14 cellular contexts compared by ENCODE assay signal in the genomic region with DNA sequence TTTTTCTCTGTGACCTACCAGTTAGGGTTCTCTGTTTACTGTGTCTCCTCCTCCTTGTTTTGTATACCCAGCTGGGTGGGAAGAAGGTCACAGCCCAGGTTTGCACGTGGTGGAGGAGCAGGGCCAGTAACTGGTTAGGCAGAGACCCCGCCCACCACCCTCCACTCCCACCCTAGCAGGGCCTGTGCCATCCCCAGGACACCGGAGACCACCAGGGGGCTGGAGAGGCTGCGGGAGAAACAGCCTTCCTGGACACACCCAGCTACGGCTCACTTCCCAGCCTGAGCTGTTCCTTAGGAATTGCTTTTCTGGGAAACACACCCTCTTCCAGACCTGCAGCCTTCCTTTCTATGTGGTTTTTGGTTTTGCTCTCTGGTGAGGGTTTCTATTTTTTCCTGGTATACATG. TPM values are rescaled to one million over a fixed set of nuclear protein-coding genes. Genes with fewer than 3 reads are reported as not detected.
A peak's percentile ranks its signal among the peaks of the same experiment; 100 is the strongest.
DNase-seq lines count a peak whose midpoint lies in the region; ATAC-seq and TF ChIP-seq lines count a peak whose summit lies in the region.
"Had no signal": no experiment of that assay in that cellular context is flagged by ENCODE, and none has a peak within 500 bp of the region (broad histone marks: within the 10 kb centered on the region; RNA-seq: fewer than 3 reads in every experiment).

No MANE protein-coding gene starts in this region.

- CTCF ChIA-PET in mammary epithelial cell (lab: Charles Lee; ENCODE audit: low non-redundant PET): interaction anchor here (0.5 to 0.8 kb wide), 5 partner anchors 19 to 80 kb away, joined by 4 to 10 read pairs (median 5); a partner anchor contains a TSS
- CTCF ChIA-PET in CD4-positive, alpha-beta memory T cell (lab: Charles Lee; ENCODE audit: partially characterized antibody): no interaction called here

- H3K4me1 Mint-ChIP-seq in CD4-positive, alpha-beta memory T cell: no peaks in the 10 kb centered on the region
- H3K4me1 Mint-ChIP-seq: stimulated activated effector memory CD8-positive, alpha-beta T cell treated with anti-CD3 and anti-CD28 coated beads, Interleukin-12 subunit alpha, Interleukin-12 subunit beta, amount 100 ng/mL, for 72 hours had no signal

- H3K4me1 ChIP-seq in heart left ventricle (peaks cover 0 to 8% (median 0%) of the 10 kb centered on the region in 12 donors), right atrium auricular region (peaks cover 0 to 3% of the 10 kb centered on the region in 2 donors), mammary epithelial cell (ENCODE audit: insufficient read depth, low read length) (peaks cover 31% of the 10 kb centered on the region)
- no peaks in the 10 kb centered on the region for H3K4me1 ChIP-seq in CD4-positive, alpha-beta memory T cell (ENCODE audit: insufficient read depth, low read length)
- H3K4me1 ChIP-seq: pancreas had no signal

- H3K9me3 ChIP-seq in heart left ventricle: peaks cover 0 to 13% (median 0%) of the 10 kb centered on the region in 12 donors
- peaks cover 0 to 11% of the 10 kb centered on the region in 2 donors for H3K9me3 ChIP-seq in right atrium auricular region
- H3K9me3 ChIP-seq in mammary epithelial cell (replicated peaks; ENCODE audit: insufficient read depth, low read length): no peaks in the 10 kb centered on the region
- no peaks in the 10 kb centered on the region for H3K9me3 ChIP-seq in CD4-positive, alpha-beta memory T cell (ENCODE audit: control insufficient read depth in 1 of 2, low read length in 2 of 2)
- H3K9me3 ChIP-seq: pancreas had no signal

- ATAC-seq in heart left ventricle (peak; percentile 32 to 72 (median 55)), GM21381 (IDR thresholded peaks at IDR 0.05; ENCODE audit: unreplicated experiment) (no peak)
- ATAC-seq: activated T-cell treated with anti-CD3 and anti-CD28 coated beads, Interleukin-2, amount 50 U/mL, for 4 hours; stimulated activated effector memory CD8-positive, alpha-beta T cell treated with anti-CD3 and anti-CD28 coated beads, Interleukin-12 subunit alpha, Interleukin-12 subunit beta, amount 100 ng/mL, for 72 hours had no signal

- TF ChIP-seq POLR2A in heart left ventricle (IDR thresholded peaks at IDR 0.05): no peak

- peak overlapping the region in 3 of 12 donors; percentile 34 to 63 (median 43) for H3K27ac ChIP-seq in heart left ventricle
- H3K27ac ChIP-seq in right atrium auricular region: no peak overlapping the region
- H3K27ac ChIP-seq in mammary epithelial cell (ENCODE audit: insufficient read depth, low read depth, low read length): peak overlapping the region; percentile 71
- H3K27ac ChIP-seq in CD4-positive, alpha-beta memory T cell (ENCODE audit: low read depth, low read length): no peak overlapping the region
- H3K27ac ChIP-seq: C4-2B, pancreas, SK-N-MC had no signal

- H3K79me2 ChIP-seq in mammary epithelial cell (ENCODE audit: insufficient read depth, low read length): peaks cover 28% of the 10 kb centered on the region

- intact Hi-C loops in heart left ventricle (cut with DNase I) (no loop called here), mammary epithelial cell (cut with micrococcal nuclease) (loop anchor here (1.0 to 2.0 kb wide), 3 partner anchors 21 to 125 kb away; no protein-coding TSS in a partner anchor)
- intact Hi-C loops in CD4-positive, alpha-beta memory T cell (cut with micrococcal nuclease): no loop called here

- no peak overlapping the region for H3K27ac Mint-ChIP-seq in CD4-positive, alpha-beta memory T cell
- H3K27ac Mint-ChIP-seq: stimulated activated effector memory CD8-positive, alpha-beta T cell treated with anti-CD3 and anti-CD28 coated beads, Interleukin-12 subunit alpha, Interleukin-12 subunit beta, amount 100 ng/mL, for 72 hours had no signal

- dilution Hi-C loops in mammary epithelial cell (cut with HindIII; ENCODE audit: low sequenced_read_pairs): loop anchor here (5.0 kb wide), 1 partner anchor 57 kb away; no protein-coding TSS in a partner anchor

- H3K4me3 Mint-ChIP-seq in CD4-positive, alpha-beta memory T cell: no peak overlapping the region
- H3K4me3 Mint-ChIP-seq: activated T-cell treated with anti-CD3 and anti-CD28 coated beads, Interleukin-2, amount 50 U/mL, for 4 hours; stimulated activated effector memory CD8-positive, alpha-beta T cell treated with anti-CD3 and anti-CD28 coated beads, Interleukin-12 subunit alpha, Interleukin-12 subunit beta, amount 100 ng/mL, for 72 hours had no signal

- no peaks in the 10 kb centered on the region for H3K36me3 ChIP-seq in heart left ventricle
- H3K36me3 ChIP-seq in right atrium auricular region: no peaks in the 10 kb centered on the region
- peaks cover 4% of the 10 kb centered on the region for H3K36me3 ChIP-seq in mammary epithelial cell (ENCODE audit: insufficient read depth, low read length)
- H3K36me3 ChIP-seq in CD4-positive, alpha-beta memory T cell (ENCODE audit: insufficient read depth, low read length): no peaks in the 10 kb centered on the region
- H3K36me3 ChIP-seq: pancreas had no signal

- H3K4me3 ChIP-seq in heart left ventricle: no peak overlapping the region
- no peak overlapping the region for H3K4me3 ChIP-seq in right atrium auricular region
- H3K4me3 ChIP-seq in mammary epithelial cell (replicated peaks in 1 of 3; ENCODE audit: insufficient read depth in 1 of 3, low read depth in 2 of 3, low read length in 3 of 3): no peak overlapping the region
- H3K4me3 ChIP-seq in CD4-positive, alpha-beta memory T cell (ENCODE audit: low read length in 2 of 2): no peak overlapping the region
- H3K4me3 ChIP-seq: pancreas, SK-N-MC had no signal

- H2AFZ ChIP-seq in mammary epithelial cell (ENCODE audit: low read depth, low read length): peak overlapping the region; percentile 11

- 10 to 35% (median 31%) methylated on average over 4 to 5 of the region's 5 CpGs for WGBS in heart left ventricle, 4 donors
- 0% methylated on average over 3 of the region's 5 CpGs for WGBS in mammary epithelial cell (ENCODE audit: low coverage, missing lambda C conversion rate)

- H3K36me3 Mint-ChIP-seq in CD4-positive, alpha-beta memory T cell: no peaks in the 10 kb centered on the region
- H3K36me3 Mint-ChIP-seq: stimulated activated effector memory CD8-positive, alpha-beta T cell treated with anti-CD3 and anti-CD28 coated beads, Interleukin-12 subunit alpha, Interleukin-12 subunit beta, amount 100 ng/mL, for 72 hours had no signal

- POLR2A ChIA-PET in CD4-positive, alpha-beta memory T cell (lab: Charles Lee; ENCODE audit: partially characterized antibody): no interaction called here

- H3K4me2 ChIP-seq in mammary epithelial cell (ENCODE audit: insufficient read depth, low read depth, low read length): peak overlapping the region; percentile 48

- in situ Hi-C loops in mammary epithelial cell (cut with MboI; ENCODE audit: low sequenced_read_pairs in 2 of 2): no loop called here

- H3K27me3 Mint-ChIP-seq in CD4-positive, alpha-beta memory T cell: peaks cover 5 to 10% of the 10 kb centered on the region in 2 donors

- BruUV-seq in mammary epithelial cell (replicated peaks; lab: Mats Ljungman, UMichigan): no TSS peak

- TF ChIP-seq CTCF in heart left ventricle (IDR thresholded peaks at IDR 0.05) (peak in 5 of 12 donors; percentile 12 to 24 (median 14)), right atrium auricular region (IDR thresholded peaks at IDR 0.05) (no peak), mammary epithelial cell (conservative IDR thresholded peaks at IDR 0.05 in 1 of 2, IDR thresholded peaks at IDR 0.05 in 1 of 2; ENCODE audit: extremely low read depth in 1 of 2, insufficient read depth in 1 of 2, low read depth in 1 of 2, low read length in 2 of 2) (peak; percentile 29 to 50)

- DNase-seq in heart left ventricle (peak in 4 of 5 donors; percentile 30 to 42 (median 39)), right atrium auricular region (ENCODE audit: low spot score) (no peak), mammary epithelial cell (peak; percentile 54), kidney tubule cell (ENCODE audit: low spot score) (peak; percentile 74), Ammon's horn (ENCODE audit: low spot score) (no peak)
- DNase-seq in CD4-positive, alpha-beta memory T cell: no peak
- DNase-seq in activated CD4-positive, alpha-beta T cell treated with anti-CD3 and anti-CD28 coated beads, Interleukin-2, amount 50 U/mL, for 4 hours: no peak
- DNase-seq: activated T-cell treated with anti-CD3 and anti-CD28 coated beads, Interleukin-2, amount 50 U/mL, for 4 hours; erythroblast; pancreas had no signal

- H3K9me3 Mint-ChIP-seq in CD4-positive, alpha-beta memory T cell: peaks cover 0 to 7% (median 4%) of the 10 kb centered on the region in 8 donors
- H3K9me3 Mint-ChIP-seq: activated T-cell treated with anti-CD3 and anti-CD28 coated beads, Interleukin-2, amount 50 U/mL, for 4 hours; stimulated activated effector memory CD8-positive, alpha-beta T cell treated with anti-CD3 and anti-CD28 coated beads, Interleukin-12 subunit alpha, Interleukin-12 subunit beta, amount 100 ng/mL, for 72 hours had no signal

- no peaks in the 10 kb centered on the region for H4K20me1 ChIP-seq in mammary epithelial cell (ENCODE audit: insufficient read depth, low read length)

- H3K9ac ChIP-seq in mammary epithelial cell (ENCODE audit: insufficient read depth, low read length): no peak overlapping the region

- H3K27me3 ChIP-seq in heart left ventricle (peaks cover 0 to 6% (median 0%) of the 10 kb centered on the region in 9 donors), right atrium auricular region (no peaks in the 10 kb centered on the region), mammary epithelial cell (ENCODE audit: insufficient read depth, low read length) (no peaks in the 10 kb centered on the region)
- no peaks in the 10 kb centered on the region for H3K27me3 ChIP-seq in CD4-positive, alpha-beta memory T cell (ENCODE audit: insufficient read depth, low read length)
- H3K27me3 ChIP-seq: pancreas had no signal

RNA-seq across cellular contexts. Expression of a gene that starts 21.1 kb away (rescaled TPM):
- total RNA-seq in heart left ventricle: 1 to 10 TPM in 5 of 9 donors, under 1 TPM in 4; 0.14 to 3.3 (median 1.0) TPM
- polyA plus RNA-seq in heart left ventricle: under 1 TPM; 0.27 to 0.49 TPM
- total RNA-seq in right atrium auricular region: 1 to 10 TPM; 1.7 to 2.9 TPM
- 10 to 100 TPM in 1 of 2 donors, 1 to 10 TPM in 1; 7.5 to 21.1 TPM for total RNA-seq in mammary epithelial cell
- polyA plus RNA-seq in mammary epithelial cell: 18.1 TPM
- 37.4 TPM for polyA minus RNA-seq in mammary epithelial cell
- not detected for total RNA-seq in CD4-positive, alpha-beta memory T cell
- not detected for polyA plus RNA-seq in CD4-positive, alpha-beta memory T cell
- total RNA-seq: activated T-cell treated with anti-CD3 and anti-CD28 coated beads, Interleukin-2, amount 50 U/mL, for 4 hours had no signal

RNA-seq across cellular contexts. Expression of a gene that starts 30.3 kb away (rescaled TPM):
- 1 to 10 TPM in 2 of 9 donors, not detected in 7; 1.4 to 1.7 TPM for total RNA-seq in heart left ventricle
- under 1 TPM; 0.08 to 0.23 TPM for polyA plus RNA-seq in heart left ventricle
- 10 to 100 TPM in 1 of 2 donors, under 1 TPM in 1; 0.39 to 20.0 TPM for total RNA-seq in right atrium auricular region
- total RNA-seq in mammary epithelial cell: 1 to 10 TPM in 1 of 2 donors, under 1 TPM in 1; 0.17 to 4.8 TPM
- polyA plus RNA-seq in mammary epithelial cell: 3.7 TPM
- 6.9 TPM for polyA minus RNA-seq in mammary epithelial cell
- total RNA-seq in CD4-positive, alpha-beta memory T cell: not detected
- not detected for polyA plus RNA-seq in CD4-positive, alpha-beta memory T cell
- total RNA-seq: activated T-cell treated with anti-CD3 and anti-CD28 coated beads, Interleukin-2, amount 50 U/mL, for 4 hours had no signal

Comparison
In these comparisons a context has a peak if more than half of its experiments do, and no peak if none do; other contexts are left out.
1. DNase-seq: peak in heart left ventricle (4 of 5), mammary epithelial cell (single experiment) and kidney tubule cell (single experiment); none in right atrium auricular region (single experiment), CD4-positive, alpha-beta memory T cell (0 of 5), activated CD4-positive, alpha-beta T cell treated with anti-CD3 and anti-CD28 coated beads, Interleukin-2, amount 50 U/mL, for 4 hours (0 of 2) and Ammon's horn (single experiment).
2. CTCF ChIP-seq: peak in mammary epithelial cell (2 of 2); none in right atrium auricular region (0 of 2).